In the genomic region with DNA sequence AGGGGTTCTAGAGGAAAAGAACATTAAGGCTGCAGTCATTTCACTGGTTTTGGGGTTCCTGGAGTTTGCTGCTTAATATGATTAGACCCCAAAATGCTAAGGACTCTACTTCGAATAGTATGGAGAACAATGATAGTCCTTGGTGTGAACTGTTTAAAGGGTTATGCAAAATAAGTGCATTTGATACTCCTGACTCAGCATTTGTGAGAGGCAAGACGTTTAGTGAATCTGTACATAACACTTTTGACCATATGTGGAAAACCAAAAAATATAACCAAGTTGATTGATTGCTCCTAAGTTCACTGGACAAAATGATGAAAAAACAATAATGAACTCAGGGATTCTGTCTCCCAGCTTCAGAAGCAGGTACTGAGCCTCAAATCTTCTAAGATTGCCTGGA, we compare ENCODE assay signal across 28 cellular contexts.
"Had no signal": no experiment of that assay in that cellular context is flagged by ENCODE, and none has a peak within 500 bp of the region (broad histone marks: within the 10 kb centered on the region; RNA-seq: fewer than 3 reads in every experiment).

No MANE protein-coding gene starts in this region.

- H3K4me2 ChIP-seq: neural progenitor cell, smooth muscle cell had no signal

- H3K9ac ChIP-seq: neural progenitor cell, parathyroid adenoma had no signal

- H2AFZ ChIP-seq: neural progenitor cell, parathyroid adenoma had no signal

- H3K27me3 ChIP-seq: neural progenitor cell, ovary, spleen, suprapubic skin, testis, tibial artery, transverse colon, upper lobe of right lung, uterus had no signal

- H3K36me3 ChIP-seq: neural progenitor cell, ovary, spleen, suprapubic skin, tibial artery, transverse colon, upper lobe of right lung, uterus had no signal

- DNase-seq: natural killer cell; occipital lobe; ovary; posterior cingulate gyrus; psoas muscle; right cardiac atrium; spleen; stimulated activated CD4-positive, alpha-beta T cell treated with anti-CD3 and anti-CD28 coated beads, Interleukin-12 subunit alpha, Interleukin-12 subunit beta, amount 100 ng/mL, for 4 hours; stimulated activated CD4-positive, alpha-beta T cell treated with anti-CD3 and anti-CD28 coated beads, Interleukin-1b, Interleukin-23, amount 100 ng/mL, for 48 hours; stimulated activated CD4-positive, alpha-beta T cell treated with anti-CD3 and anti-CD28 coated beads, Interleukin-4, amount 100 ng/mL, for 1 hour; stimulated activated CD4-positive, alpha-beta T cell treated with anti-CD3 and anti-CD28 coated beads, Interleukin-4, amount 100 ng/mL, for 4 hours; stimulated activated CD8-positive, alpha-beta memory T cell treated with anti-CD3 and anti-CD28 coated beads, Interleukin-4, amount 100 ng/mL, for 48 hours; stimulated activated naive CD4-positive, alpha-beta T cell; stimulated activated naive CD8-positive, alpha-beta T cell treated with anti-CD3 and anti-CD28 coated beads, Interleukin-15, amount 100 ng/mL, for 72 hours; stimulated activated naive CD8-positive, alpha-beta T cell treated with anti-CD3 and anti-CD28 coated beads, Interleukin-15, Interleukin-2, amounts not matched to agents 100 U/mL and 50 U/mL, for 24 hours; substantia nigra; testis; tibial artery; transverse colon; upper lobe of right lung; uterus had no signal

- H3K27ac ChIP-seq: neural progenitor cell, ovary, parathyroid adenoma, psoas muscle, skin epidermis, spleen, suprapubic skin, testis, tibial artery, transverse colon, upper lobe of right lung, uterus had no signal

- H3K79me2 ChIP-seq: parathyroid adenoma had no signal

- H3K4me3 ChIP-seq: neural progenitor cell, ovary, psoas muscle, skin epidermis, smooth muscle cell, spleen, suprapubic skin, testis, tibial artery, transverse colon, upper lobe of right lung, uterus had no signal

- H3K4me1 ChIP-seq: neural progenitor cell, parathyroid adenoma, psoas muscle, spleen, suprapubic skin, testis, tibial artery, transverse colon, upper lobe of right lung, uterus had no signal

- ATAC-seq: natural killer cell; psoas muscle; right cardiac atrium; sciatic nerve; stimulated activated memory B cell treated with anti-CD40 and anti-IgM and Interleukin-4, amounts not matched to agents 10 μg/mL and 1 μg/mL and 100 μg/mL, for 72 hours; stimulated activated naive CD8-positive, alpha-beta T cell treated with anti-CD3 and anti-CD28 coated beads, Interleukin-15, amount 100 ng/mL, for 72 hours; stimulated activated naive CD8-positive, alpha-beta T cell treated with anti-CD3 and anti-CD28 coated beads, Interleukin-15, Interleukin-2, amounts not matched to agents 100 U/mL and 50 U/mL, for 24 hours; upper lobe of right lung had no signal

- H3K9me3 ChIP-seq: ovary, psoas muscle, spleen, suprapubic skin, testis, tibial artery, transverse colon, upper lobe of right lung, uterus had no signal
